ENCODE assay signal across 13 cellular contexts in the genomic region with DNA sequence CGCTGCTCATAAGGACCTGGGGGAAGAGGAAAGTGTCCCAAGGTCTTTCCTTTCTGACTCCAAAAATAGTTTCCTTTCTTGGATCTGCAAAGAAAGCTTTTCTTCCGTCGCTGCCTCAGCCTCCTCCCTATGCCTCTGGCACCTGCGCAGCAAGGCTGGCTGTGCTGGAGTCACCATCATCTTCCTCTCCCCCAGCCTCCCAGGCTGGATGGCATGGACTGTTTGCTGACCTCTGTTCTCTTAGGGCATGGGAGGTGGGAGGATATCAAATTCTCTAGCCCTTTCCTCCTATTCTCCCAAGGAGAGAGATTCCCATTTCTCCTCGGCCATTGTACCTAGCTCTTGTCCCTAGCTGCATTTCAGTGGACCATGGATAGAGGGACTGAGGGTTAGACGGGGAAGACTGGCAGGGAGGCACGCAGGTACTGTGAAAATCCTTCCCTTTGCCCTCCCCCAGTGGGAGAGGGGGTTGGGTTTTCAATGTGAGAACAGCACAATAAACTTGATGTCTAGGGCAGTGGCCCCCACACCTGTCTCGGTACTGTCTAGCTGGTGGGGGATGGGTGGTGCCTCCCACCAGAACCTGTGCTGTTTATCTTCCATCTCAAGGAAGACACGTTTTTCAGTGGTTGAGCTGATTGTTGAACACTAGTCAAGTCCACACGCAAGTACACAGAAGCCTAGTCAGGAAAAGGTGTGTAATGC. TPM values are rescaled to one million over a fixed set of nuclear protein-coding genes. Genes with fewer than 3 reads are reported as not detected.
A peak's percentile ranks its signal among the peaks of the same experiment; 100 is the strongest.
DNase-seq lines count a peak whose midpoint lies in the region; ATAC-seq and TF ChIP-seq lines count a peak whose summit lies in the region.
"Had no signal": no experiment of that assay in that cellular context is flagged by ENCODE, and none has a peak within 500 bp of the region (broad histone marks: within the 10 kb centered on the region; RNA-seq: fewer than 3 reads in every experiment).

No MANE protein-coding gene starts in this region.

- peaks cover 56% of the 10 kb centered on the region for H3K36me3 Mint-ChIP-seq in GM23338 (ENCODE audit: low read depth)
- peaks cover 65% of the 10 kb centered on the region for H3K36me3 Mint-ChIP-seq in activated CD8-positive, alpha-beta T cell treated with anti-CD3 and anti-CD28 coated beads, Interleukin-2, amount 10 ng/mL, durations not matched to agents 7 days and 5 days (ENCODE audit: low read depth)
- peaks cover 0 to 36% (median 13%) of the 10 kb centered on the region in 5 donors for H3K36me3 Mint-ChIP-seq in naive thymus-derived CD4-positive, alpha-beta T cell

- H3K4me2 ChIP-seq in GM23338 = no peak overlapping the region

- intact Hi-C loops in naive thymus-derived CD4-positive, alpha-beta T cell (cut with micrococcal nuclease) = loop anchor here in 1 of 2 donors (10.0 kb wide), 1 partner anchor 891 kb away; the partner anchor contains the start of gene IFT22

- no peaks in the 10 kb centered on the region for H3K9me3 ChIP-seq in naive thymus-derived CD4-positive, alpha-beta T cell (ENCODE audit: control insufficient read depth in 2 of 3, low read length in 3 of 3)

- H3K36me3 ChIP-seq in GM23338 (ENCODE audit: insufficient read depth) = peaks cover 9% of the 10 kb centered on the region; the same call in 1 of the 2 replicates
- peaks cover 0 to 43% (median 3%) of the 10 kb centered on the region in 3 experiments for H3K36me3 ChIP-seq in naive thymus-derived CD4-positive, alpha-beta T cell (ENCODE audit: control insufficient read depth in 2 of 3, insufficient read depth in 3 of 3, low read length in 3 of 3)

- CTCF ChIA-PET in activated CD8-positive, alpha-beta T cell treated with anti-CD3 and anti-CD28 coated beads, Interleukin-2, amount 10 ng/mL, durations not matched to agents 7 days and 5 days (lab: Charles Lee) = interaction anchor here (0.8 to 1.6 kb wide), 3 partner anchors 11 to 49 kb away, joined by 4 to 5 read pairs (median 4); no protein-coding TSS in a partner anchor
- CTCF ChIA-PET in naive thymus-derived CD4-positive, alpha-beta T cell (lab: Charles Lee) = interaction anchor here (1.3 kb wide), 1 partner anchor 11 kb away, joined by 3 read pairs; no protein-coding TSS in a partner anchor

- peaks cover 7% of the 10 kb centered on the region for H3K9me3 Mint-ChIP-seq in GM23338
- no peaks in the 10 kb centered on the region for H3K9me3 Mint-ChIP-seq in activated CD8-positive, alpha-beta T cell treated with anti-CD3 and anti-CD28 coated beads, Interleukin-2, amount 10 ng/mL, durations not matched to agents 7 days and 5 days (ENCODE audit: insufficient read depth)
- H3K9me3 Mint-ChIP-seq in naive thymus-derived CD4-positive, alpha-beta T cell = peaks cover 0 to 16% (median 0%) of the 10 kb centered on the region in 11 donors

- no peaks in the 10 kb centered on the region for H3K27me3 ChIP-seq in GM23338 (ENCODE audit: insufficient read depth)
- H3K27me3 ChIP-seq in naive thymus-derived CD4-positive, alpha-beta T cell (ENCODE audit: control insufficient read depth in 2 of 2, insufficient read depth in 2 of 2, low read length in 2 of 2) = no peaks in the 10 kb centered on the region

- ATAC-seq in GM23338 (no peak), HG03442 (IDR thresholded peaks at IDR 0.05; ENCODE audit: unreplicated experiment) (no peak)
- no peak for ATAC-seq in activated CD8-positive, alpha-beta T cell treated with anti-CD3 and anti-CD28 coated beads, Interleukin-2, amount 10 ng/mL, durations not matched to agents 7 days and 5 days
- no peak for ATAC-seq in naive thymus-derived CD4-positive, alpha-beta T cell
- ATAC-seq: left colon had no signal

- TF ChIP-seq CTCF in C4-2B (conservative IDR thresholded peaks at IDR 0.05) (no peak), GM23338 (conservative IDR thresholded peaks at IDR 0.05; ENCODE audit: low read depth in 2 of 2) (no peak)

- no peak overlapping the region for H2AFZ ChIP-seq in GM23338

- no peak for DNase-seq in GM23338 (ENCODE audit: low spot score)
- no peak for DNase-seq in activated CD8-positive, alpha-beta T cell treated with anti-CD3 and anti-CD28 coated beads, Interleukin-2, amount 10 ng/mL, durations not matched to agents 7 days and 5 days
- DNase-seq in naive thymus-derived CD4-positive, alpha-beta T cell = peak in 1 of 9 donors; percentile 16
- no peak for DNase-seq in occipital lobe (lab: John Stamatoyannopoulos, UW)
- no peak for DNase-seq in stimulated activated CD4-positive, alpha-beta T cell treated with anti-CD3 and anti-CD28 coated beads, Interleukin-4, amount 100 ng/mL, for 4 hours
- DNase-seq in superior temporal gyrus (ENCODE audit: extremely low spot score) = no peak
- DNase-seq: NCI-H446, retina had no signal

- peaks cover 39% of the 10 kb centered on the region for H3F3A ChIP-seq in GM23338 (replicated peaks; ENCODE audit: low read depth)

- peaks cover 44% of the 10 kb centered on the region for H3K79me2 ChIP-seq in GM23338 (replicated peaks; ENCODE audit: insufficient read depth)

- peaks cover 48% of the 10 kb centered on the region for H3K4me1 Mint-ChIP-seq in GM23338
- peaks cover 48% of the 10 kb centered on the region for H3K4me1 Mint-ChIP-seq in activated CD8-positive, alpha-beta T cell treated with anti-CD3 and anti-CD28 coated beads, Interleukin-2, amount 10 ng/mL, durations not matched to agents 7 days and 5 days (ENCODE audit: low read depth)
- H3K4me1 Mint-ChIP-seq in naive thymus-derived CD4-positive, alpha-beta T cell = peaks cover 33 to 61% (median 50%) of the 10 kb centered on the region in 7 donors

- H3K27ac Mint-ChIP-seq in GM23338 = peak overlapping the region; percentile 61; the same call in 1 of the 2 replicates
- H3K27ac Mint-ChIP-seq in activated CD8-positive, alpha-beta T cell treated with anti-CD3 and anti-CD28 coated beads, Interleukin-2, amount 10 ng/mL, durations not matched to agents 7 days and 5 days = peak overlapping the region; percentile 97
- H3K27ac Mint-ChIP-seq in naive thymus-derived CD4-positive, alpha-beta T cell = peak overlapping the region; percentile 4 to 99 (median 90)

- peak overlapping the region; percentile 86 for H3K4me3 Mint-ChIP-seq in GM23338
- peak overlapping the region; percentile 92 for H3K4me3 Mint-ChIP-seq in activated CD8-positive, alpha-beta T cell treated with anti-CD3 and anti-CD28 coated beads, Interleukin-2, amount 10 ng/mL, durations not matched to agents 7 days and 5 days
- peak overlapping the region; percentile 61 to 100 (median 88) for H3K4me3 Mint-ChIP-seq in naive thymus-derived CD4-positive, alpha-beta T cell

- H3K4me3 ChIP-seq in GM23338 = no peak overlapping the region
- H3K4me3 ChIP-seq in naive thymus-derived CD4-positive, alpha-beta T cell (ENCODE audit: low read length) = no peak overlapping the region

- H3K27ac ChIP-seq in C4-2B (peak overlapping the region; percentile 96), GM23338 (ENCODE audit: low read depth) (peak overlapping the region; percentile 83)
- H3K27ac ChIP-seq in naive thymus-derived CD4-positive, alpha-beta T cell (ENCODE audit: low read depth, low read length) = peak overlapping the region; percentile 20

- peaks cover 3% of the 10 kb centered on the region; the same call in 1 of the 2 replicates for H4K20me1 ChIP-seq in GM23338 (replicated peaks; ENCODE audit: insufficient read depth)

- H3K4me1 ChIP-seq in GM23338 (ENCODE audit: insufficient read depth) = peaks cover 29% of the 10 kb centered on the region; the same call in 1 of the 2 replicates
- H3K4me1 ChIP-seq in naive thymus-derived CD4-positive, alpha-beta T cell (ENCODE audit: control insufficient read depth in 2 of 2, insufficient read depth in 2 of 2, low read length in 2 of 2) = peaks cover 25 to 40% of the 10 kb centered on the region in 2 donors

- peaks cover 33% of the 10 kb centered on the region for H3K27me3 Mint-ChIP-seq in GM23338 (ENCODE audit: insufficient read depth, low read depth, poor library complexity)
- peaks cover 4% of the 10 kb centered on the region for H3K27me3 Mint-ChIP-seq in activated CD8-positive, alpha-beta T cell treated with anti-CD3 and anti-CD28 coated beads, Interleukin-2, amount 10 ng/mL, durations not matched to agents 7 days and 5 days (ENCODE audit: low read depth)
- peaks cover 0 to 11% (median 0%) of the 10 kb centered on the region in 5 donors for H3K27me3 Mint-ChIP-seq in naive thymus-derived CD4-positive, alpha-beta T cell

- POLR2A ChIA-PET in activated CD8-positive, alpha-beta T cell treated with anti-CD3 and anti-CD28 coated beads, Interleukin-2, amount 10 ng/mL, durations not matched to agents 7 days and 5 days (lab: Charles Lee) = interaction anchor here (0.8 to 1.7 kb wide), 3 partner anchors 11 to 153 kb away, joined by 3 to 4 read pairs (median 3); partner anchors contain the start of gene FBXO24
- POLR2A ChIA-PET in naive thymus-derived CD4-positive, alpha-beta T cell (lab: Charles Lee) = interaction anchor here (1.2 to 5.5 kb wide), 5 partner anchors 12 to 333 kb away, joined by 4 to 71 read pairs (median 9); partner anchors contain the start of genes MCM7 and TSC22D4

- no peaks in the 10 kb centered on the region for H3K9me2 ChIP-seq in GM23338 (ENCODE audit: insufficient read depth)

RNA-seq across cellular contexts. Expression of gene PPP1R35, which starts 2.6 kb away (rescaled TPM):
- 47.8 and 58.9 TPM in 2 replicates for total RNA-seq in GM23338 (2014; rRNA removed; shearing (Covaris generic))
- 89.3 and 106 TPM in 2 replicates for polyA plus RNA-seq in GM23338 (2016; fragmentation: Nextera tagmentation; extraction: Ambion mirVana)
- total RNA-seq in activated CD8-positive, alpha-beta T cell treated with anti-CD3 and anti-CD28 coated beads, Interleukin-2, amount 10 ng/mL, durations not matched to agents 7 days and 5 days = 10 to 100 TPM; 84.0 to 90.1 TPM
- 10 to 100 TPM; 33.5 to 80.0 (median 65.7) TPM for total RNA-seq in naive thymus-derived CD4-positive, alpha-beta T cell
- 10 to 100 TPM; 25.1 to 52.7 TPM for polyA plus RNA-seq in naive thymus-derived CD4-positive, alpha-beta T cell
- total RNA-seq in occipital lobe = 5.1 TPM

RNA-seq across cellular contexts. Expression of gene MEPCE, which starts 4.1 kb away (rescaled TPM):
- total RNA-seq in GM23338 (2014; rRNA removed; shearing (Covaris generic)) = 21.7 and 32.6 TPM in 2 replicates
- polyA plus RNA-seq in GM23338 (2016; fragmentation: Nextera tagmentation; extraction: Ambion mirVana) = 10.0 and 11.4 TPM in 2 replicates
- 10 to 100 TPM; 40.4 to 45.4 TPM for total RNA-seq in activated CD8-positive, alpha-beta T cell treated with anti-CD3 and anti-CD28 coated beads, Interleukin-2, amount 10 ng/mL, durations not matched to agents 7 days and 5 days
- 10 to 100 TPM; 47.9 to 68.2 (median 65.1) TPM for total RNA-seq in naive thymus-derived CD4-positive, alpha-beta T cell
- polyA plus RNA-seq in naive thymus-derived CD4-positive, alpha-beta T cell = 10 to 100 TPM; 12.2 to 20.5 TPM
- total RNA-seq in occipital lobe = 25.3 TPM

RNA-seq across cellular contexts. Expression of gene ZCWPW1, which starts 5.2 kb away (rescaled TPM):
- total RNA-seq in GM23338 (2014; rRNA removed; shearing (Covaris generic)) = 0.59 and 1.0 TPM in 2 replicates
- polyA plus RNA-seq in GM23338 (2016; fragmentation: Nextera tagmentation; extraction: Ambion mirVana) = 2.7 and 4.3 TPM in 2 replicates
- total RNA-seq in activated CD8-positive, alpha-beta T cell treated with anti-CD3 and anti-CD28 coated beads, Interleukin-2, amount 10 ng/mL, durations not matched to agents 7 days and 5 days = 1 to 10 TPM; 2.6 to 2.8 TPM
- total RNA-seq in naive thymus-derived CD4-positive, alpha-beta T cell = 10 to 100 TPM in 3 of 5 experiments, 1 to 10 TPM in 2; 4.1 to 18.6 (median 10.3) TPM
- polyA plus RNA-seq in naive thymus-derived CD4-positive, alpha-beta T cell = 1 to 10 TPM; 5.6 to 5.9 TPM
- total RNA-seq in occipital lobe = 4.2 TPM

RNA-seq across cellular contexts. Expression of gene SPACDR, which starts 30.3 kb away (rescaled TPM):
- 0.52 TPM in 1 of 2 replicates, not detected in the other for total RNA-seq in GM23338 (2014; rRNA removed; shearing (Covaris generic))
- polyA plus RNA-seq in GM23338 (2016; fragmentation: Nextera tagmentation; extraction: Ambion mirVana) = 0.42 TPM in 1 of 2 replicates, not detected in the other
- total RNA-seq in activated CD8-positive, alpha-beta T cell treated with anti-CD3 and anti-CD28 coated beads, Interleukin-2, amount 10 ng/mL, durations not matched to agents 7 days and 5 days = 1 to 10 TPM; 2.7 to 3.6 TPM
- 1 to 10 TPM; 1.6 to 7.8 (median 2.2) TPM for total RNA-seq in naive thymus-derived CD4-positive, alpha-beta T cell
- polyA plus RNA-seq in naive thymus-derived CD4-positive, alpha-beta T cell = under 1 TPM in 1 of 2 donors, not detected in 1; 0.85 TPM
- total RNA-seq in occipital lobe = not detected
- total RNA-seq: frontal cortex, LHCN-M2 had no signal

RNA-seq across cellular contexts. Expression of gene TSC22D4, which starts 45.3 kb away (rescaled TPM):
- total RNA-seq in GM23338 (2014; rRNA removed; shearing (Covaris generic)) = 22.6 and 24.9 TPM in 2 replicates
- 14.6 and 16.4 TPM in 2 replicates for polyA plus RNA-seq in GM23338 (2016; fragmentation: Nextera tagmentation; extraction: Ambion mirVana)
- 100 to 1,000 TPM; 129 to 132 TPM for total RNA-seq in activated CD8-positive, alpha-beta T cell treated with anti-CD3 and anti-CD28 coated beads, Interleukin-2, amount 10 ng/mL, durations not matched to agents 7 days and 5 days
- total RNA-seq in naive thymus-derived CD4-positive, alpha-beta T cell = 100 to 1,000 TPM in 4 of 5 experiments, 10 to 100 TPM in 1; 75.6 to 124 (median 115) TPM
- 10 to 100 TPM; 23.7 to 30.1 TPM for polyA plus RNA-seq in naive thymus-derived CD4-positive, alpha-beta T cell
- total RNA-seq in occipital lobe = 9.7 TPM

Comparison
In these comparisons a context has a peak if more than half of its experiments do, and no peak if none do; other contexts are left out.
1. H3K27ac ChIP-seq: peak in every context shown above with its lines; median percentile 96 in C4-2B; 83 in GM23338; 20 in naive thymus-derived CD4-positive, alpha-beta T cell.